In the genomic region with DNA sequence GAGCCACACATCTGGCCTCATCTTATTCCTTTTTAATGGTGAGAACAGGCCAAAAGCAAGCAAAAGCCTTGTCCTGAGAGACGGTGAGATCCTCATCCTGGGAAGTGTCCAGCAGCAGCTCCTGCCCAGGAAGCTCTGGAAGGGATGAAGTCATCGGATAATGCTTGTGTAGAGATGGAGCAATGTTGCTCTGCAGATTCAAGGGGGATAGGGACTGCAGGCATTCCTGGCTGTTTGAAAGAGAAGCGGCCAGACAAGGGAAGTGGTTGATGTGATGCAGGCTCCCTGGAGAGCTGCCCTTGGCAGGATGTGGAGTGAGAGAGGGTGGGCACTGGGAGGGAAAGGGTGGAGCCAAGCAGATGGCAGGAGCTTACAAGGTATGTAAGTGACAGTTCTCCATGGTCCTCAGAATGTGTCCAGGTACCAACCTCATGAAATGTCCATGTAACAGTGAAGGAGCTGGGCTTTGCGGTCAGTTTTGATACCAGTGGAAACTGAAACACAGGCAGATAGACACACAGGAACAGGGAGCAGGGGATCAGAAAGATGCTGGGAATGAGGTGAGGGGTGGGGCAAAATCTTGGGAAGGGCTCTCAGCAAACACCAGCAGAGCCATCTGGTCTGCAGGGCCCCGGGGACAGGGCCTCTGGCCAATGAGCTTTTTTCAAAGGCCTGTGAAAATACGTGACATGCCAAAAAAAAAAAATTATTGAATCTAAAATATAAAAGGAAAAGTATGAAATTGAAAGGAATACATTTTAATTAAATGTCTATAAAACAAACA, we compare ENCODE assay signal across 10 cellular contexts. TPM values are rescaled to one million over a fixed set of nuclear protein-coding genes. Genes with fewer than 3 reads are reported as not detected.
A peak's percentile ranks its signal among the peaks of the same experiment; 100 is the strongest.
DNase-seq lines count a peak whose midpoint lies in the region; ATAC-seq, FAIRE-seq and TF ChIP-seq lines count a peak whose summit lies in the region.
"Had no signal": no experiment of that assay in that cellular context is flagged by ENCODE, and none has a peak within 500 bp of the region (broad histone marks: within the 10 kb centered on the region; RNA-seq: fewer than 3 reads in every experiment).

No MANE protein-coding gene starts in this region.

- no peaks in the 10 kb centered on the region for H3K79me2 ChIP-seq in hepatocyte

- ATAC-seq in Right ventricle myocardium superior (ENCODE audit: poor library complexity) (peak; percentile 60), GM18520 (IDR thresholded peaks at IDR 0.05; ENCODE audit: unreplicated experiment) (no peak), HG02798 (IDR thresholded peaks at IDR 0.05; ENCODE audit: poor library complexity, unreplicated experiment) (no peak), GM18907 (IDR thresholded peaks at IDR 0.05; ENCODE audit: unreplicated experiment) (no peak)
- ATAC-seq: CD8-positive, alpha-beta T cell had no signal

- DNase-seq in Right ventricle myocardium superior: peak; percentile 60
- no peak for DNase-seq in cardiac septum (ENCODE audit: low spot score)
- DNase-seq in T1000 (lab: John Stamatoyannopoulos, UW): peak; percentile 51
- peak; percentile 74 for DNase-seq in hepatocyte (ENCODE audit: low spot score)
- peak; percentile 84 for DNase-seq in urothelium cell line (ENCODE audit: low spot score)
- DNase-seq: CD8-positive, alpha-beta T cell had no signal

- H4K20me1 ChIP-seq in hepatocyte (ENCODE audit: insufficient read depth, poor library complexity, severe bottlenecking): no peaks in the 10 kb centered on the region

- no peak overlapping the region for H3K4me3 ChIP-seq in hepatocyte
- H3K4me3 ChIP-seq: skin epidermis had no signal

- H3K27me3 ChIP-seq in hepatocyte: no peaks in the 10 kb centered on the region

- peak overlapping the region; percentile 75 for H3K27ac ChIP-seq in hepatocyte
- H3K27ac ChIP-seq: skin epidermis had no signal

- intact Hi-C loops in Right ventricle myocardium superior (cut with DNase I): loop anchor here (5.0 kb wide), 2 partner anchors 242 to 307 kb away; no protein-coding TSS in a partner anchor
- intact Hi-C loops in cardiac septum (cut with DNase I): loop anchor here (5.0 kb wide), 1 partner anchor 242 kb away; no protein-coding TSS in a partner anchor

- WGBS in hepatocyte (ENCODE audit: low lambda C conversion rate, missing lambda C conversion rate): 52% methylated on average over 6 of the region's 6 CpGs

- H3K9me2 ChIP-seq in hepatocyte (replicated peaks; ENCODE audit: insufficient read depth): no peaks in the 10 kb centered on the region

- no peak for TF ChIP-seq CTCF in hepatocyte (IDR thresholded peaks at IDR 0.05; ENCODE audit: poor library complexity)

- peak overlapping the region; percentile 31 for H3K4me2 ChIP-seq in hepatocyte

- no peaks in the 10 kb centered on the region for H3K9me3 ChIP-seq in hepatocyte (ENCODE audit: low read depth)

- no peak overlapping the region for H2AFZ ChIP-seq in hepatocyte

- peaks cover 28% of the 10 kb centered on the region for H3K4me1 ChIP-seq in hepatocyte (ENCODE audit: insufficient read depth)

- peak; percentile 56 for FAIRE-seq in urothelium cell line (lab: Jason Lieb, UNC)

- no peaks in the 10 kb centered on the region for H3K36me3 ChIP-seq in hepatocyte (replicated peaks; ENCODE audit: insufficient read depth, low read depth)

RNA-seq across cellular contexts. Expression of a gene that starts 32.2 kb away (rescaled TPM):
- total RNA-seq in Right ventricle myocardium superior (29.9 TPM), cardiac septum (22.3 TPM), hepatocyte (19.6 and 31.0 TPM in 2 replicates)
- polyA plus RNA-seq in hepatocyte: 19.2 and 26.5 TPM in 2 replicates

RNA-seq across cellular contexts. Expression of a gene that starts 46.9 kb away (rescaled TPM):
- total RNA-seq in Right ventricle myocardium superior (12,703 TPM), cardiac septum (14,297 TPM), hepatocyte (283 and 291 TPM in 2 replicates)
- polyA plus RNA-seq in hepatocyte: 353 and 477 TPM in 2 replicates

Comparison
In these comparisons a context has a peak if more than half of its experiments do, and no peak if none do; other contexts are left out.
1. RNA of a gene that starts 46.9 kb away (total RNA-seq): 14,297 TPM in cardiac septum (single experiment) and 12,703 TPM in Right ventricle myocardium superior (single experiment); 283 to 291 TPM in hepatocyte; every median in the first group is over 10 times any median in the second.